In the genomic region with DNA sequence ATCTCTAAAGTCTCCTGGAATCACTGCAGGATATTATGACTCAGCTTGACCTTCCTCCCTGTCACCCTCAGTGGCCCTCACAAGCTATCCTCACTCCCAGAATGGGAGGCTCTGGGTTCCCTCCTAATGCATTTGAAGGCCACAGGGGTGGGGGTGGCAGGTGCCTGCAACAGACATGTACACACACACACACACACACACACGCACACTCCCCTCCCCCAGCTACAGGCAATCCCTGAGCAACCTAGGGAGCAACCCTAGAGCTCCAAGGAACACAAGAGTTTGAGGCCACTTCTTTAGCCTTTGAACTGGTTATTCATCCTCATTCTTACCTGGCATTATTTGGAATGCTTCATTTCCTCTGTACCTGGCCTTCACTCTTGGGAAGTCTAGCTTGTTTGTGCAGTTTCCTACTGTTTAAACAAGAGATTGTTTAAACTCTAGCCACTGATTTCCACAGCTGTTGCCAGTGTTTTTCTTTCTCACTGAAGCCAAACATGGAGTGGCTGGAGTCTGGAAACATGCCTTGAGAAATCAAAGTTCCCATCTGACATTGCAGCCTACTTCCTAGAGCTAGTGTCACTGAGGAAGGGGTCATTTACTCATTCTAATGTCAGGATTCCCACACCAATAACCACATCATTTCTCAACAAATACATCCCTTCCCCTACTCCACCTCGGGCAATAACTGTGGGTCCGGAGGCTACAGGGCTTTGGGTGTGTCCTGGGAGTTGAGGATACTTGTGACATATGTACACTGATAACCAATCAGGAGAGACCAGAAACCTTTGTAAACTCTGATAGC, we compare ENCODE assay signal across 11 cellular contexts. TPM values are rescaled to one million over a fixed set of nuclear protein-coding genes. Genes with fewer than 3 reads are reported as not detected.
DNase-seq lines count a peak whose midpoint lies in the region; ATAC-seq and TF ChIP-seq lines count a peak whose summit lies in the region.
"Had no signal": no experiment of that assay in that cellular context is flagged by ENCODE, and none has a peak within 500 bp of the region (broad histone marks: within the 10 kb centered on the region; RNA-seq: fewer than 3 reads in every experiment).

No MANE protein-coding gene starts in this region.

- DNase-seq in Caki2 (ENCODE audit: low read depth) (peak; percentile 37), OCI-M1 (lab: John Stamatoyannopoulos, UW) (peak; percentile 11), fibroblast of gingiva (ENCODE audit: low read depth) (peak; percentile 21), progenitor cell of endocrine pancreas (ENCODE audit: low spot score, unreplicated experiment) (peak; percentile 14), NCI-H146 treated with DMSO at 0.1 percent for 48 hours (lab: John Stamatoyannopoulos, UW; ENCODE audit: unreplicated experiment) (no peak), NCI-H82 (lab: John Stamatoyannopoulos, UW) (no peak)
- DNase-seq in stimulated activated CD4-positive, alpha-beta T cell treated with anti-CD3 and anti-CD28 coated beads, Interleukin-2, amount 100 ng/mL, for 24 hours = no peak
- DNase-seq: activated T-cell treated with anti-CD3 and anti-CD28 coated beads for 4 hours, Karpas-422, naive B cell had no signal

- peaks cover 2% of the 10 kb centered on the region for H3K36me3 Mint-ChIP-seq in progenitor cell of endocrine pancreas (ENCODE audit: insufficient read depth)
- H3K36me3 Mint-ChIP-seq: naive B cell had no signal

- H3K27ac Mint-ChIP-seq in progenitor cell of endocrine pancreas = peak overlapping the region; percentile 96
- H3K27ac Mint-ChIP-seq: naive B cell had no signal

- in situ Hi-C loops in Caki2 (cut with HindIII; ENCODE audit: low pct_unique_long_range_greater_than_20kb, low sequenced_read_pairs) = no loop called here

- H3K27me3 Mint-ChIP-seq in progenitor cell of endocrine pancreas = no peaks in the 10 kb centered on the region

- H3K9me3 Mint-ChIP-seq in progenitor cell of endocrine pancreas (ENCODE audit: low read depth) = peaks cover 14% of the 10 kb centered on the region
- H3K9me3 Mint-ChIP-seq: naive B cell had no signal

- TF ChIP-seq CTCF in progenitor cell of endocrine pancreas (IDR thresholded peaks at IDR 0.05; ENCODE audit: unreplicated experiment) = no peak

- H3K4me1 Mint-ChIP-seq in progenitor cell of endocrine pancreas (ENCODE audit: low read depth) = peaks cover 33% of the 10 kb centered on the region
- H3K4me1 Mint-ChIP-seq: naive B cell had no signal

- no peak for ATAC-seq in HG02973 (IDR thresholded peaks at IDR 0.05; ENCODE audit: unreplicated experiment)

- H3K4me3 Mint-ChIP-seq in progenitor cell of endocrine pancreas (ENCODE audit: low read depth) = peak overlapping the region; percentile 31
- H3K4me3 Mint-ChIP-seq: naive B cell had no signal

RNA-seq across cellular contexts. Expression of gene MAOA, which starts 37.7 kb away (rescaled TPM):
- total RNA-seq in Caki2 (2014; rRNA removed; shearing (Covaris generic); ENCODE audit: low replicate concordance) = 0.20 TPM in 1 of 2 replicates, not detected in the other
- total RNA-seq in progenitor cell of endocrine pancreas = 12.0 and 12.5 TPM in 2 replicates

Comparison
In these comparisons a context has a peak if more than half of its experiments do, and no peak if none do; other contexts are left out.
1. DNase-seq: peak in Caki2 (single experiment), OCI-M1 (single experiment), fibroblast of gingiva (single experiment) and progenitor cell of endocrine pancreas (single experiment); none in NCI-H146 treated with DMSO at 0.1 percent for 48 hours (single experiment), stimulated activated CD4-positive, alpha-beta T cell treated with anti-CD3 and anti-CD28 coated beads, Interleukin-2, amount 100 ng/mL, for 24 hours (0 of 2) and NCI-H82 (single experiment).
2. RNA of gene MAOA, which starts 37.7 kb away (total RNA-seq): 12.0 to 12.5 TPM in progenitor cell of endocrine pancreas; 0.20 TPM in Caki2; every median in the first group is over 10 times any median in the second.